In genomic region chr1:56961426-56961825, GRCh38 we compare ENCODE assay signal across 2 cellular contexts.
TF ChIP-seq lines count a peak whose summit lies in the region.

No MANE protein-coding gene starts in this region.

TF ChIP-seq in liver, 16 proteins besides CTCF, POLR2A, EP300 and RAD21 (continued from another document):
- TF ChIP-seq ATF3 (IDR thresholded peaks at IDR 0.05) (no peak), EGR1 (IDR thresholded peaks at IDR 0.05; ENCODE audit: low read depth in 2 of 2) (no peak), FOXA1 (IDR thresholded peaks at IDR 0.05) (no peak), GABPA (IDR thresholded peaks at IDR 0.05 in 1 of 2, conservative IDR thresholded peaks at IDR 0.05 in 1 of 2) (no peak), FOXA2 (IDR thresholded peaks at IDR 0.05) (no peak), JUND (IDR thresholded peaks at IDR 0.05) (no peak), ZBTB33 (IDR thresholded peaks at IDR 0.05) (no peak), HNF4A (conservative IDR thresholded peaks at IDR 0.05) (peak in 1 of 2 donors; percentile 40), MAX (IDR thresholded peaks at IDR 0.05) (no peak), YY1 (IDR thresholded peaks at IDR 0.05) (peak; percentile 45), SP1 (IDR thresholded peaks at IDR 0.05) (peak; percentile 20), TAF1 (conservative IDR thresholded peaks at IDR 0.05) (no peak), NR2F2 (IDR thresholded peaks at IDR 0.05) (no peak)
- TF ChIP-seq, protein P1, sequence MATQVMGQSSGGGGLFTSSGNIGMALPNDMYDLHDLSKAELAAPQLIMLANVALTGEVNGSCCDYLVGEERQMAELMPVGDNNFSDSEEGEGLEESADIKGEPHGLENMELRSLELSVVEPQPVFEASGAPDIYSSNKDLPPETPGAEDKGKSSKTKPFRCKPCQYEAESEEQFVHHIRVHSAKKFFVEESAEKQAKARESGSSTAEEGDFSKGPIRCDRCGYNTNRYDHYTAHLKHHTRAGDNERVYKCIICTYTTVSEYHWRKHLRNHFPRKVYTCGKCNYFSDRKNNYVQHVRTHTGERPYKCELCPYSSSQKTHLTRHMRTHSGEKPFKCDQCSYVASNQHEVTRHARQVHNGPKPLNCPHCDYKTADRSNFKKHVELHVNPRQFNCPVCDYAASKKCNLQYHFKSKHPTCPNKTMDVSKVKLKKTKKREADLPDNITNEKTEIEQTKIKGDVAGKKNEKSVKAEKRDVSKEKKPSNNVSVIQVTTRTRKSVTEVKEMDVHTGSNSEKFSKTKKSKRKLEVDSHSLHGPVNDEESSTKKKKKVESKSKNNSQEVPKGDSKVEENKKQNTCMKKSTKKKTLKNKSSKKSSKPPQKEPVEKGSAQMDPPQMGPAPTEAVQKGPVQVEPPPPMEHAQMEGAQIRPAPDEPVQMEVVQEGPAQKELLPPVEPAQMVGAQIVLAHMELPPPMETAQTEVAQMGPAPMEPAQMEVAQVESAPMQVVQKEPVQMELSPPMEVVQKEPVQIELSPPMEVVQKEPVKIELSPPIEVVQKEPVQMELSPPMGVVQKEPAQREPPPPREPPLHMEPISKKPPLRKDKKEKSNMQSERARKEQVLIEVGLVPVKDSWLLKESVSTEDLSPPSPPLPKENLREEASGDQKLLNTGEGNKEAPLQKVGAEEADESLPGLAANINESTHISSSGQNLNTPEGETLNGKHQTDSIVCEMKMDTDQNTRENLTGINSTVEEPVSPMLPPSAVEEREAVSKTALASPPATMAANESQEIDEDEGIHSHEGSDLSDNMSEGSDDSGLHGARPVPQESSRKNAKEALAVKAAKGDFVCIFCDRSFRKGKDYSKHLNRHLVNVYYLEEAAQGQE (IDR thresholded peaks at IDR 0.05): no peak
TF ChIP-seq in liver: peak in this region for 4.

TF ChIP-seq in HepG2, 621 proteins besides CTCF, POLR2A, EP300 and RAD21:
- TF ChIP-seq, protein P2, sequence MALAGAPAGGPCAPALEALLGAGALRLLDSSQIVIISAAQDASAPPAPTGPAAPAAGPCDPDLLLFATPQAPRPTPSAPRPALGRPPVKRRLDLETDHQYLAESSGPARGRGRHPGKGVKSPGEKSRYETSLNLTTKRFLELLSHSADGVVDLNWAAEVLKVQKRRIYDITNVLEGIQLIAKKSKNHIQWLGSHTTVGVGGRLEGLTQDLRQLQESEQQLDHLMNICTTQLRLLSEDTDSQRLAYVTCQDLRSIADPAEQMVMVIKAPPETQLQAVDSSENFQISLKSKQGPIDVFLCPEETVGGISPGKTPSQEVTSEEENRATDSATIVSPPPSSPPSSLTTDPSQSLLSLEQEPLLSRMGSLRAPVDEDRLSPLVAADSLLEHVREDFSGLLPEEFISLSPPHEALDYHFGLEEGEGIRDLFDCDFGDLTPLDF (CRISPR knock-in tag; IDR thresholded peaks at IDR 0.05): no peak
TF ChIP-seq in HepG2: peak in this region for 0.
